Comparison of ENCODE assay signal across 1 cellular context in the genomic region with DNA sequence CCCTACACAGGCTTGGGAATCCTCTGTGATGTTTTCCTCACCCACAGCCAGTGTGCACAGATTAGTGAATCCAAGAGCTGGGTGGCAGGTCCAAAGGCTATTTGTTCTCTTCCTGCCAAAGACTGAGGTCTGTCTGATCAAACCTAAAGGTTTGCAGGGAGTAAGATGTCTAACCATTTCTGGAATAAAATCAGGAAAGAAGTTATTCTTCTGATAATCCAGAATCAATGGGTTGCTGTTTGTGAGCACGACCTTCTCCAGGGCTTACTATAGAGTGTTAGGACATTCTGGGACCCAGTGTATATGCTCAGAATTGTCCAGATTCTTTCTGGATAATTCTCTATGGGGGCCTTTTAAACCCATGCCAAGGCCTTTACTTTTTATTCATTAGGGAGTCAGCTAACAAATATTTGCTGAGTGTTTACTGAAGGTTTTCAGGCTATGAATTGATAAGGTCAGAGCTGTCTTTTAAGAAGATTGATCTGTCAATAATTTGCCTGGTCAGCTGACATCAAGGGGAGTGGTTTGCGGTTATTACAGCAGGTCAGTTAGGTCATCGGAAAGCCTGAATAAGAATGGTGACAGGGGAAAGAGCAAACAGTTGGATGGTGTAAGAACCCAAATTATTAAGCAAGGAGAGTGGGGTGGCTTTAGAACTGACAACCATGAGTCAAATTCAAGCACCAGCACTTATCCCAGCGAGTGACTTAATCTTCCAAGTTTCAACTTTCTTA.
TF ChIP-seq lines count a peak whose summit lies in the region.

No MANE protein-coding gene starts in this region.

TF ChIP-seq in HepG2, 621 proteins besides CTCF, POLR2A, EP300 and RAD21 (continued from another document and continues in another):
- TF ChIP-seq, protein P1, sequence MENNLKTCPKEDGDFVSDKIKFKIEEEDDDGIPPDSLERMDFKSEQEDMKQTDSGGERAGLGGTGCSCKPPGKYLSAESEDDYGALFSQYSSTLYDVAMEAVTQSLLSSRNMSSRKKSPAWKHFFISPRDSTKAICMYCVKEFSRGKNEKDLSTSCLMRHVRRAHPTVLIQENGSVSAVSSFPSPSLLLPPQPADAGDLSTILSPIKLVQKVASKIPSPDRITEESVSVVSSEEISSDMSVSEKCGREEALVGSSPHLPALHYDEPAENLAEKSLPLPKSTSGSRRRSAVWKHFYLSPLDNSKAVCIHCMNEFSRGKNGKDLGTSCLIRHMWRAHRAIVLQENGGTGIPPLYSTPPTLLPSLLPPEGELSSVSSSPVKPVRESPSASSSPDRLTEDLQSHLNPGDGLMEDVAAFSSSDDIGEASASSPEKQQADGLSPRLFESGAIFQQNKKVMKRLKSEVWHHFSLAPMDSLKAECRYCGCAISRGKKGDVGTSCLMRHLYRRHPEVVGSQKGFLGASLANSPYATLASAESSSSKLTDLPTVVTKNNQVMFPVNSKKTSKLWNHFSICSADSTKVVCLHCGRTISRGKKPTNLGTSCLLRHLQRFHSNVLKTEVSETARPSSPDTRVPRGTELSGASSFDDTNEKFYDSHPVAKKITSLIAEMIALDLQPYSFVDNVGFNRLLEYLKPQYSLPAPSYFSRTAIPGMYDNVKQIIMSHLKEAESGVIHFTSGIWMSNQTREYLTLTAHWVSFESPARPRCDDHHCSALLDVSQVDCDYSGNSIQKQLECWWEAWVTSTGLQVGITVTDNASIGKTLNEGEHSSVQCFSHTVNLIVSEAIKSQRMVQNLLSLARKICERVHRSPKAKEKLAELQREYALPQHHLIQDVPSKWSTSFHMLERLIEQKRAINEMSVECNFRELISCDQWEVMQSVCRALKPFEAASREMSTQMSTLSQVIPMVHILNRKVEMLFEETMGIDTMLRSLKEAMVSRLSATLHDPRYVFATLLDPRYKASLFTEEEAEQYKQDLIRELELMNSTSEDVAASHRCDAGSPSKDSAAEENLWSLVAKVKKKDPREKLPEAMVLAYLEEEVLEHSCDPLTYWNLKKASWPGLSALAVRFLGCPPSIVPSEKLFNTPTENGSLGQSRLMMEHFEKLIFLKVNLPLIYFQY (CRISPR knock-in tag; IDR thresholded peaks at IDR 0.05; ENCODE audit: borderline replicate concordance), result 0 out of 2 replicates have a peak, but pooled peaks have one; percentile 22
- TF ChIP-seq ZFP90 (CRISPR knock-in tag; IDR thresholded peaks at IDR 0.05; ENCODE audit: borderline replicate concordance) (no peak), KDM4B (CRISPR knock-in tag; IDR thresholded peaks at IDR 0.05) (0 out of 2 replicates have a peak, but pooled peaks have one; percentile 20), ZNF660 (CRISPR knock-in tag; IDR thresholded peaks at IDR 0.05; ENCODE audit: borderline replicate concordance, low read depth) (no peak), ZSCAN20 (CRISPR knock-in tag; IDR thresholded peaks at IDR 0.05; ENCODE audit: borderline replicate concordance) (no peak), KLF12 (CRISPR knock-in tag; IDR thresholded peaks at IDR 0.05; ENCODE audit: borderline replicate concordance) (no peak), ZNF292 (CRISPR knock-in tag; IDR thresholded peaks at IDR 0.05; ENCODE audit: borderline replicate concordance, low read depth) (0 out of 2 replicates have a peak, but pooled peaks have one; percentile 14), ZBTB3 (CRISPR knock-in tag; IDR thresholded peaks at IDR 0.05; ENCODE audit: borderline replicate concordance, low read depth) (no peak), ZNF230 (CRISPR knock-in tag; IDR thresholded peaks at IDR 0.05) (no peak), ZNF788 (CRISPR knock-in tag; IDR thresholded peaks at IDR 0.05; ENCODE audit: borderline replicate concordance) (no peak), ZNF713 (CRISPR knock-in tag; IDR thresholded peaks at IDR 0.05) (no peak), STAG1 (CRISPR knock-in tag; IDR thresholded peaks at IDR 0.05) (no peak; the same call in 1 of the 2 replicates), ZMYM2 (CRISPR knock-in tag; IDR thresholded peaks at IDR 0.05) (no peak; the same call in 1 of the 2 replicates), ZNF709 (CRISPR knock-in tag; IDR thresholded peaks at IDR 0.05) (no peak), ZNF33A (CRISPR knock-in tag; IDR thresholded peaks at IDR 0.05; ENCODE audit: borderline replicate concordance) (no peak), CREM (IDR thresholded peaks at IDR 0.05) (peak; percentile 81), CREM (CRISPR knock-in tag; IDR thresholded peaks at IDR 0.05) (no peak), ZNF781 (CRISPR knock-in tag; IDR thresholded peaks at IDR 0.05; ENCODE audit: borderline replicate concordance, not compliant biosample characterization) (peak; percentile 46), BORCS8-MEF2B (CRISPR knock-in tag; IDR thresholded peaks at IDR 0.05) (no peak), IKZF4 (CRISPR knock-in tag; IDR thresholded peaks at IDR 0.05; ENCODE audit: borderline replicate concordance, low read depth, not compliant biosample characterization) (no peak), SRSF1 (optimal IDR thresholded peaks at IDR 0.05; ENCODE audit: low read depth, low read length) (no peak), ZNF570 (CRISPR knock-in tag; IDR thresholded peaks at IDR 0.05; ENCODE audit: borderline replicate concordance) (no peak), ZNF207 (IDR thresholded peaks at IDR 0.05; ENCODE audit: borderline replicate concordance) (no peak), ZNF343 (CRISPR knock-in tag; IDR thresholded peaks at IDR 0.05) (no peak), RBM39 (IDR thresholded peaks at IDR 0.05; ENCODE audit: low read depth, low read length, poor library complexity, severe bottlenecking) (no peak), ARHGAP35 (CRISPR knock-in tag; IDR thresholded peaks at IDR 0.05; ENCODE audit: borderline replicate concordance) (no peak), GABPB1 (CRISPR knock-in tag; IDR thresholded peaks at IDR 0.05) (peak; percentile 41; the same call in 1 of the 2 replicates), RARG (CRISPR knock-in tag; IDR thresholded peaks at IDR 0.05; ENCODE audit: low read depth) (no peak)
- TF ChIP-seq, protein P2, sequence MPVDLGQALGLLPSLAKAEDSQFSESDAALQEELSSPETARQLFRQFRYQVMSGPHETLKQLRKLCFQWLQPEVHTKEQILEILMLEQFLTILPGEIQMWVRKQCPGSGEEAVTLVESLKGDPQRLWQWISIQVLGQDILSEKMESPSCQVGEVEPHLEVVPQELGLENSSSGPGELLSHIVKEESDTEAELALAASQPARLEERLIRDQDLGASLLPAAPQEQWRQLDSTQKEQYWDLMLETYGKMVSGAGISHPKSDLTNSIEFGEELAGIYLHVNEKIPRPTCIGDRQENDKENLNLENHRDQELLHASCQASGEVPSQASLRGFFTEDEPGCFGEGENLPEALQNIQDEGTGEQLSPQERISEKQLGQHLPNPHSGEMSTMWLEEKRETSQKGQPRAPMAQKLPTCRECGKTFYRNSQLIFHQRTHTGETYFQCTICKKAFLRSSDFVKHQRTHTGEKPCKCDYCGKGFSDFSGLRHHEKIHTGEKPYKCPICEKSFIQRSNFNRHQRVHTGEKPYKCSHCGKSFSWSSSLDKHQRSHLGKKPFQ (CRISPR knock-in tag; IDR thresholded peaks at IDR 0.05; ENCODE audit: insufficient replicate concordance), result no peak
- TF ChIP-seq, protein P3, sequence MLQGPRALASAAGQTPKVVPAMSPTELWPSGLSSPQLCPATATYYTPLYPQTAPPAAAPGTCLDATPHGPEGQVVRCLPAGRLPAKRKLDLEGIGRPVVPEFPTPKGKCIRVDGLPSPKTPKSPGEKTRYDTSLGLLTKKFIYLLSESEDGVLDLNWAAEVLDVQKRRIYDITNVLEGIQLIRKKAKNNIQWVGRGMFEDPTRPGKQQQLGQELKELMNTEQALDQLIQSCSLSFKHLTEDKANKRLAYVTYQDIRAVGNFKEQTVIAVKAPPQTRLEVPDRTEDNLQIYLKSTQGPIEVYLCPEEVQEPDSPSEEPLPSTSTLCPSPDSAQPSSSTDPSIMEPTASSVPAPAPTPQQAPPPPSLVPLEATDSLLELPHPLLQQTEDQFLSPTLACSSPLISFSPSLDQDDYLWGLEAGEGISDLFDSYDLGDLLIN (CRISPR knock-in tag; IDR thresholded peaks at IDR 0.05; ENCODE audit: borderline replicate concordance), result no peak
- TF ChIP-seq, protein P4, sequence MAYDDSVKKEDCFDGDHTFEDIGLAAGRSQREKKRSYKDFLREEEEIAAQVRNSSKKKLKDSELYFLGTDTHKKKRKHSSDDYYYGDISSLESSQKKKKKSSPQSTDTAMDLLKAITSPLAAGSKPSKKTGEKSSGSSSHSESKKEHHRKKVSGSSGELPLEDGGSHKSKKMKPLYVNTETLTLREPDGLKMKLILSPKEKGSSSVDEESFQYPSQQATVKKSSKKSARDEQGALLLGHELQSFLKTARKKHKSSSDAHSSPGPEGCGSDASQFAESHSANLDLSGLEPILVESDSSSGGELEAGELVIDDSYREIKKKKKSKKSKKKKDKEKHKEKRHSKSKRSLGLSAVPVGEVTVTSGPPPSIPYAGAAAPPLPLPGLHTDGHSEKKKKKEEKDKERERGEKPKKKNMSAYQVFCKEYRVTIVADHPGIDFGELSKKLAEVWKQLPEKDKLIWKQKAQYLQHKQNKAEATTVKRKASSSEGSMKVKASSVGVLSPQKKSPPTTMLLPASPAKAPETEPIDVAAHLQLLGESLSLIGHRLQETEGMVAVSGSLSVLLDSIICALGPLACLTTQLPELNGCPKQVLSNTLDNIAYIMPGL (CRISPR knock-in tag; IDR thresholded peaks at IDR 0.05; ENCODE audit: borderline replicate concordance in 1 of 2, low read depth in 1 of 2), result no peak
- TF ChIP-seq, protein P5, sequence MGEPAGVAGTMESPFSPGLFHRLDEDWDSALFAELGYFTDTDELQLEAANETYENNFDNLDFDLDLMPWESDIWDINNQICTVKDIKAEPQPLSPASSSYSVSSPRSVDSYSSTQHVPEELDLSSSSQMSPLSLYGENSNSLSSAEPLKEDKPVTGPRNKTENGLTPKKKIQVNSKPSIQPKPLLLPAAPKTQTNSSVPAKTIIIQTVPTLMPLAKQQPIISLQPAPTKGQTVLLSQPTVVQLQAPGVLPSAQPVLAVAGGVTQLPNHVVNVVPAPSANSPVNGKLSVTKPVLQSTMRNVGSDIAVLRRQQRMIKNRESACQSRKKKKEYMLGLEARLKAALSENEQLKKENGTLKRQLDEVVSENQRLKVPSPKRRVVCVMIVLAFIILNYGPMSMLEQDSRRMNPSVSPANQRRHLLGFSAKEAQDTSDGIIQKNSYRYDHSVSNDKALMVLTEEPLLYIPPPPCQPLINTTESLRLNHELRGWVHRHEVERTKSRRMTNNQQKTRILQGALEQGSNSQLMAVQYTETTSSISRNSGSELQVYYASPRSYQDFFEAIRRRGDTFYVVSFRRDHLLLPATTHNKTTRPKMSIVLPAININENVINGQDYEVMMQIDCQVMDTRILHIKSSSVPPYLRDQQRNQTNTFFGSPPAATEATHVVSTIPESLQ (CRISPR knock-in tag; conservative IDR thresholded peaks at IDR 0.05), result no peak
- TF ChIP-seq, protein P6, sequence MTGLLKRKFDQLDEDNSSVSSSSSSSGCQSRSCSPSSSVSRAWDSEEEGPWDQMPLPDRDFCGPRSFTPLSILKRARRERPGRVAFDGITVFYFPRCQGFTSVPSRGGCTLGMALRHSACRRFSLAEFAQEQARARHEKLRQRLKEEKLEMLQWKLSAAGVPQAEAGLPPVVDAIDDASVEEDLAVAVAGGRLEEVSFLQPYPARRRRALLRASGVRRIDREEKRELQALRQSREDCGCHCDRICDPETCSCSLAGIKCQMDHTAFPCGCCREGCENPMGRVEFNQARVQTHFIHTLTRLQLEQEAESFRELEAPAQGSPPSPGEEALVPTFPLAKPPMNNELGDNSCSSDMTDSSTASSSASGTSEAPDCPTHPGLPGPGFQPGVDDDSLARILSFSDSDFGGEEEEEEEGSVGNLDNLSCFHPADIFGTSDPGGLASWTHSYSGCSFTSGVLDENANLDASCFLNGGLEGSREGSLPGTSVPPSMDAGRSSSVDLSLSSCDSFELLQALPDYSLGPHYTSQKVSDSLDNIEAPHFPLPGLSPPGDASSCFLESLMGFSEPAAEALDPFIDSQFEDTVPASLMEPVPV (CRISPR knock-in tag; IDR thresholded peaks at IDR 0.05), result no peak
- TF ChIP-seq, protein P7, sequence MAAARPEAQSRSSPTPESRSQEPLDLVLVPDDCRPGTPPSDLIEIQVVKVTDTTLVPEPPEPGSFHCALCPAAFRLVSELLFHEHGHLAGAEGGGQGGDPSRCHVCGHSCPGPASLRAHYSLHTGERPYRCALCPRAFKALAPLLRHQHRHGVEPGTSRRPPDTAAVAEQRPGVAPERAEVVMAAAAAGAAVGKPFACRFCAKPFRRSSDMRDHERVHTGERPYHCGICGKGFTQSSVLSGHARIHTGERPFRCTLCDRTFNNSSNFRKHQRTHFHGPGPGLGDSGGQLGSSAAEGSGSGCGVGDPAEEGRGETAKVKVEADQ (CRISPR knock-in tag; IDR thresholded peaks at IDR 0.05; ENCODE audit: borderline replicate concordance), result no peak
- TF ChIP-seq, protein P8, sequence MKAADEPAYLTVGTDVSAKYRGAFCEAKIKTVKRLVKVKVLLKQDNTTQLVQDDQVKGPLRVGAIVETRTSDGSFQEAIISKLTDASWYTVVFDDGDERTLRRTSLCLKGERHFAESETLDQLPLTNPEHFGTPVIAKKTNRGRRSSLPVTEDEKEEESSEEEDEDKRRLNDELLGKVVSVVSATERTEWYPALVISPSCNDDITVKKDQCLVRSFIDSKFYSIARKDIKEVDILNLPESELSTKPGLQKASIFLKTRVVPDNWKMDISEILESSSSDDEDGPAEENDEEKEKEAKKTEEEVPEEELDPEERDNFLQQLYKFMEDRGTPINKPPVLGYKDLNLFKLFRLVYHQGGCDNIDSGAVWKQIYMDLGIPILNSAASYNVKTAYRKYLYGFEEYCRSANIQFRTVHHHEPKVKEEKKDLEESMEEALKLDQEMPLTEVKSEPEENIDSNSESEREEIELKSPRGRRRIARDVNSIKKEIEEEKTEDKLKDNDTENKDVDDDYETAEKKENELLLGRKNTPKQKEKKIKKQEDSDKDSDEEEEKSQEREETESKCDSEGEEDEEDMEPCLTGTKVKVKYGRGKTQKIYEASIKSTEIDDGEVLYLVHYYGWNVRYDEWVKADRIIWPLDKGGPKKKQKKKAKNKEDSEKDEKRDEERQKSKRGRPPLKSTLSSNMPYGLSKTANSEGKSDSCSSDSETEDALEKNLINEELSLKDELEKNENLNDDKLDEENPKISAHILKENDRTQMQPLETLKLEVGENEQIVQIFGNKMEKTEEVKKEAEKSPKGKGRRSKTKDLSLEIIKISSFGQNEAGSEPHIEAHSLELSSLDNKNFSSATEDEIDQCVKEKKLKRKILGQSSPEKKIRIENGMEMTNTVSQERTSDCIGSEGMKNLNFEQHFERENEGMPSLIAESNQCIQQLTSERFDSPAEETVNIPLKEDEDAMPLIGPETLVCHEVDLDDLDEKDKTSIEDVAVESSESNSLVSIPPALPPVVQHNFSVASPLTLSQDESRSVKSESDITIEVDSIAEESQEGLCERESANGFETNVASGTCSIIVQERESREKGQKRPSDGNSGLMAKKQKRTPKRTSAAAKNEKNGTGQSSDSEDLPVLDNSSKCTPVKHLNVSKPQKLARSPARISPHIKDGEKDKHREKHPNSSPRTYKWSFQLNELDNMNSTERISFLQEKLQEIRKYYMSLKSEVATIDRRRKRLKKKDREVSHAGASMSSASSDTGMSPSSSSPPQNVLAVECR (CRISPR knock-in tag; IDR thresholded peaks at IDR 0.05; ENCODE audit: borderline replicate concordance), result peak; percentile 43; the same call in 1 of the 2 replicates
- TF ChIP-seq, protein P9, sequence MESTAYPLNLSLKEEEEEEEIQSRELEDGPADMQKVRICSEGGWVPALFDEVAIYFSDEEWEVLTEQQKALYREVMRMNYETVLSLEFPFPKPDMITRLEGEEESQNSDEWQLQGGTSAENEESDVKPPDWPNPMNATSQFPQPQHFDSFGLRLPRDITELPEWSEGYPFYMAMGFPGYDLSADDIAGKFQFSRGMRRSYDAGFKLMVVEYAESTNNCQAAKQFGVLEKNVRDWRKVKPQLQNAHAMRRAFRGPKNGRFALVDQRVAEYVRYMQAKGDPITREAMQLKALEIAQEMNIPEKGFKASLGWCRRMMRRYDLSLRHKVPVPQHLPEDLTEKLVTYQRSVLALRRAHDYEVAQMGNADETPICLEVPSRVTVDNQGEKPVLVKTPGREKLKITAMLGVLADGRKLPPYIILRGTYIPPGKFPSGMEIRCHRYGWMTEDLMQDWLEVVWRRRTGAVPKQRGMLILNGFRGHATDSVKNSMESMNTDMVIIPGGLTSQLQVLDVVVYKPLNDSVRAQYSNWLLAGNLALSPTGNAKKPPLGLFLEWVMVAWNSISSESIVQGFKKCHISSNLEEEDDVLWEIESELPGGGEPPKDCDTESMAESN (CRISPR knock-in tag; conservative IDR thresholded peaks at IDR 0.05), result no peak
